ENCODE assay signal across 15 cellular contexts in the genomic region with DNA sequence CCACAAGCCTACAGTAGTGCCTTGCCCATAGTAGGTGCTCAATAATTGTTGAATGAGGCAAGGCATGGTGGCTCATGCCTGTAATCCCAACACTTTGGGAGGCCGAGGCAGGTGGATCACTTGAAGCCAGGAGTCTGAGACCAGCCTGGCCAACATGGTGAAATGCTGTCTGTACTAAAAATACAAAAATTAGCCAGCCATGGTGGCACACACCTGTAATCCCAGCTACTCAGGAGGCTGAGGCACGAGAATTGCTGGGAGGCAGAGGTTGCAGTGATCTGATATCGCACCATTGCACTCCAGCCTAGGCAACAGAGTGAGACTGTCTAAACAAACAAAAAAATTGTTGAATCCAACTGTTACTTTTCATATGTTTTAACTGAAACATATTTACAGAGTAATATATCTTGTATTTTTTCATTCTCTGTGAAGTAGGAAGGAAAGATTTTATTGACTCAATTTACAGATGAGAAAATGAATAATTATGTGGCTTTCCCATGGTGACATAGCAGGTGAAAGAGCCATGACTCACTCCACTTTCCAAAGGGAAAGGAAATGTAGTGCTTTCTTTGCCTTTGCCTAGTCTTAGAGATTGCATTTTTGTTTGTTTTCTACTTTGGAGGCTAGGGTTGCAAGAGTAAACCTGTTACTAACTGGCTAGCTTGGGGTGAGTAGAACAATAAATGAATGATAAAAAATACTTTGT.
A peak's percentile ranks its signal among the peaks of the same experiment; 100 is the strongest.
DNase-seq lines count a peak whose midpoint lies in the region; ATAC-seq and TF ChIP-seq lines count a peak whose summit lies in the region.
"Had no signal": no experiment of that assay in that cellular context is flagged by ENCODE, and none has a peak within 500 bp of the region (broad histone marks: within the 10 kb centered on the region; RNA-seq: fewer than 3 reads in every experiment).

No MANE protein-coding gene starts in this region.

- H4K8ac ChIP-seq in neuronal stem cell (ENCODE audit: low read depth, low read length) = no peak overlapping the region

- H2AFZ ChIP-seq in OCI-LY3 (ENCODE audit: low read depth, low read length) = no peak overlapping the region
- H2AFZ ChIP-seq in neuronal stem cell (ENCODE audit: low read length) = no peak overlapping the region

- CTCF ChIA-PET in activated CD8-positive, alpha-beta memory T cell treated with anti-CD3 and anti-CD28 coated beads, Interleukin-2, amount 10 ng/mL, durations not matched to agents 7 days and 5 days (lab: Charles Lee) = no interaction called here

- no peaks in the 10 kb centered on the region for H3K79me1 ChIP-seq in neuronal stem cell (ENCODE audit: low read depth, low read length)

- H3K4ac ChIP-seq in neuronal stem cell (ENCODE audit: low read length) = no peak overlapping the region

- H3K27ac ChIP-seq in OCI-LY3 (ENCODE audit: low read length) (no peak overlapping the region), esophagus squamous epithelium (peak overlapping the region; percentile 12 to 51 (median 28)), neuronal stem cell (replicated peaks; ENCODE audit: low read length) (no peak overlapping the region)

- no peak overlapping the region for H3K23ac ChIP-seq in neuronal stem cell (ENCODE audit: low read depth, low read length, poor library complexity)

- H4K91ac ChIP-seq in neuronal stem cell (ENCODE audit: low read depth, low read length, poor library complexity) = no peak overlapping the region

- ATAC-seq in GM18861 (IDR thresholded peaks at IDR 0.05; ENCODE audit: unreplicated experiment) (peak; percentile 12), HG03432 (IDR thresholded peaks at IDR 0.05; ENCODE audit: unreplicated experiment) (no peak)
- no peak for ATAC-seq in activated CD8-positive, alpha-beta memory T cell treated with anti-CD3 and anti-CD28 coated beads, Interleukin-2, amount 10 ng/mL, durations not matched to agents 7 days and 5 days

- no peak overlapping the region for H3K14ac ChIP-seq in neuronal stem cell (ENCODE audit: low read length)

- no peak overlapping the region for H2BK5ac ChIP-seq in neuronal stem cell (ENCODE audit: low read length)

- H3K36me3 ChIP-seq in OCI-LY3 (replicated peaks; ENCODE audit: low read depth, low read length) = no peaks in the 10 kb centered on the region
- H3K36me3 ChIP-seq in esophagus squamous epithelium = no peaks in the 10 kb centered on the region
- no peaks in the 10 kb centered on the region for H3K36me3 ChIP-seq in neuronal stem cell (replicated peaks in 1 of 2; ENCODE audit: control insufficient read depth in 2 of 2, insufficient read depth in 2 of 2, low read length in 2 of 2)

- H3K9me3 Mint-ChIP-seq in activated CD8-positive, alpha-beta memory T cell treated with anti-CD3 and anti-CD28 coated beads, Interleukin-2, amount 10 ng/mL, durations not matched to agents 7 days and 5 days (ENCODE audit: low read depth) = no peaks in the 10 kb centered on the region
- H3K9me3 Mint-ChIP-seq: endodermal cell; T-helper 2 cell treated with Interferon-gamma antibody and Interleukin-4, amounts not matched to agents 5 μg/mL and 100 μg/mL, for 36 hours had no signal

- WGBS in esophagus squamous epithelium, 2 donors = 78 to 85% methylated on average over 3 of the region's 3 CpGs
- no CpG with 5 or more reads among the region's 3 CpGs for WGBS in neuronal stem cell (ENCODE audit: extremely low coverage in 2 of 2, insufficient read length in 2 of 2, insufficient replicate concordance in 1 of 2), 2 donors

- peaks cover 21% of the 10 kb centered on the region for H3K4me1 ChIP-seq in OCI-LY3 (ENCODE audit: low read length)
- H3K4me1 ChIP-seq in esophagus squamous epithelium = peaks cover 6 to 37% (median 15%) of the 10 kb centered on the region in 3 donors
- H3K4me1 ChIP-seq in neuronal stem cell (ENCODE audit: control insufficient read depth in 2 of 2, insufficient read depth in 1 of 2, low read depth in 1 of 2, low read length in 2 of 2) = peaks cover 0 to 5% of the 10 kb centered on the region in 2 donors

- no peaks in the 10 kb centered on the region for H3K4me1 Mint-ChIP-seq in activated CD8-positive, alpha-beta memory T cell treated with anti-CD3 and anti-CD28 coated beads, Interleukin-2, amount 10 ng/mL, durations not matched to agents 7 days and 5 days
- H3K4me1 Mint-ChIP-seq: endodermal cell had no signal

- H3K4me3 ChIP-seq in OCI-LY3 (ENCODE audit: low read length) = no peak overlapping the region
- no peak overlapping the region for H3K4me3 ChIP-seq in esophagus squamous epithelium
- no peak overlapping the region for H3K4me3 ChIP-seq in neuronal stem cell (ENCODE audit: low read length in 2 of 2)

- no peak overlapping the region for H2BK15ac ChIP-seq in neuronal stem cell (ENCODE audit: low read length)

- H2AK5ac ChIP-seq in neuronal stem cell (ENCODE audit: low read depth, low read length) = no peak overlapping the region

- H2BK12ac ChIP-seq in neuronal stem cell (ENCODE audit: low read length) = no peak overlapping the region

- H3K18ac ChIP-seq in neuronal stem cell (ENCODE audit: low read length) = no peak overlapping the region

- H3K9me3 ChIP-seq in OCI-LY3 (ENCODE audit: insufficient read depth, low read length) (no peaks in the 10 kb centered on the region), esophagus squamous epithelium (no peaks in the 10 kb centered on the region), neuronal stem cell (replicated peaks in 1 of 2; ENCODE audit: control insufficient read depth in 2 of 2, insufficient read depth in 1 of 2, low read depth in 1 of 2, low read length in 2 of 2) (no peaks in the 10 kb centered on the region)

- H3K27me3 ChIP-seq in OCI-LY3 (ENCODE audit: low read depth, low read length) (no peaks in the 10 kb centered on the region), esophagus squamous epithelium (no peaks in the 10 kb centered on the region), neuronal stem cell (ENCODE audit: control insufficient read depth in 3 of 3, insufficient read depth in 3 of 3, low read depth in 1 of 3, low read length in 3 of 3) (no peaks in the 10 kb centered on the region)

- TF ChIP-seq CTCF in OCI-LY3 (IDR thresholded peaks at IDR 0.05; ENCODE audit: low read depth, low read length) (no peak), esophagus squamous epithelium (IDR thresholded peaks at IDR 0.05) (no peak)

- no peaks in the 10 kb centered on the region for H4K20me1 ChIP-seq in OCI-LY3 (ENCODE audit: insufficient read depth, low read length)

- TF ChIP-seq POLR2A in esophagus squamous epithelium (IDR thresholded peaks at IDR 0.05) = no peak

- peak overlapping the region; percentile 35 for H3K4me2 ChIP-seq in OCI-LY3 (ENCODE audit: low read length)
- no peak overlapping the region for H3K4me2 ChIP-seq in neuronal stem cell (ENCODE audit: insufficient read depth, low read length, poor library complexity, severe bottlenecking)

- H3K27ac Mint-ChIP-seq in activated CD8-positive, alpha-beta memory T cell treated with anti-CD3 and anti-CD28 coated beads, Interleukin-2, amount 10 ng/mL, durations not matched to agents 7 days and 5 days = no peak overlapping the region
- H3K27ac Mint-ChIP-seq: endodermal cell; T-helper 2 cell treated with Interferon-gamma antibody and Interleukin-4, amounts not matched to agents 5 μg/mL and 100 μg/mL, for 36 hours had no signal

- peaks cover 12% of the 10 kb centered on the region for H3K27me3 Mint-ChIP-seq in activated CD8-positive, alpha-beta memory T cell treated with anti-CD3 and anti-CD28 coated beads, Interleukin-2, amount 10 ng/mL, durations not matched to agents 7 days and 5 days

- H3K4me3 Mint-ChIP-seq in activated CD8-positive, alpha-beta memory T cell treated with anti-CD3 and anti-CD28 coated beads, Interleukin-2, amount 10 ng/mL, durations not matched to agents 7 days and 5 days = no peak overlapping the region
- H3K4me3 Mint-ChIP-seq: endodermal cell; IgD-negative memory B cell; T-helper 2 cell treated with Interferon-gamma antibody and Interleukin-4, amounts not matched to agents 5 μg/mL and 100 μg/mL, for 36 hours had no signal

- H3K9ac ChIP-seq in OCI-LY3 (ENCODE audit: low read length) = no peak overlapping the region
- no peak overlapping the region for H3K9ac ChIP-seq in neuronal stem cell (ENCODE audit: low read depth, low read length, poor library complexity)

- H3K79me2 ChIP-seq in OCI-LY3 (ENCODE audit: low read length) = no peaks in the 10 kb centered on the region

- DNase-seq in esophagus squamous epithelium (lab: John Stamatoyannopoulos, UW) (no peak), renal cortical epithelial cell (ENCODE audit: low read depth) (peak; percentile 91), NCI-H2107 (lab: John Stamatoyannopoulos, UW) (no peak), neuronal stem cell (ENCODE audit: low spot score) (no peak)
- DNase-seq in activated CD8-positive, alpha-beta memory T cell treated with anti-CD3 and anti-CD28 coated beads, Interleukin-2, amount 10 ng/mL, durations not matched to agents 7 days and 5 days = no peak
- DNase-seq: COR-L47; endodermal cell; kidney; NCI-H1930; stimulated activated CD4-positive, alpha-beta T cell treated with anti-CD3 and anti-CD28 coated beads, Interleukin-12 subunit alpha, Interleukin-12 subunit beta, amount 100 ng/mL, for 4 hours had no signal

- H2BK120ac ChIP-seq in neuronal stem cell (ENCODE audit: low read depth, low read length) = no peak overlapping the region

- H3K36me3 Mint-ChIP-seq in activated CD8-positive, alpha-beta memory T cell treated with anti-CD3 and anti-CD28 coated beads, Interleukin-2, amount 10 ng/mL, durations not matched to agents 7 days and 5 days = no peaks in the 10 kb centered on the region

- intact Hi-C loops in esophagus squamous epithelium (cut with DNase I) = no loop called here

Comparison
In these comparisons a context has a peak if more than half of its experiments do, and no peak if none do; other contexts are left out.
1. H3K27ac ChIP-seq: peak in esophagus squamous epithelium (4 of 4); none in OCI-LY3 (single experiment) and neuronal stem cell (single experiment).